1 cellular context compared by ENCODE assay signal in genomic region chr12:12095016-12095415, GRCh38.
TF ChIP-seq lines count a peak whose summit lies in the region.

No MANE protein-coding gene starts in this region.

TF ChIP-seq in HepG2, 621 proteins besides CTCF, POLR2A, EP300 and RAD21 (continued from another document and continues in another):
- TF ChIP-seq TEAD3 (CRISPR knock-in tag; optimal IDR thresholded peaks at IDR 0.05; ENCODE audit: borderline replicate concordance) (peak; percentile 81), CREB1 (IDR thresholded peaks at IDR 0.05) (no peak), CREB1 (CRISPR knock-in tag; IDR thresholded peaks at IDR 0.05) (no peak), GTF2F1 (IDR thresholded peaks at IDR 0.05; ENCODE audit: low read length) (no peak), IRF2 (CRISPR knock-in tag; IDR thresholded peaks at IDR 0.05) (no peak), IKZF1 (IDR thresholded peaks at IDR 0.05) (no peak), ZNF556 (CRISPR knock-in tag; IDR thresholded peaks at IDR 0.05; ENCODE audit: borderline replicate concordance) (no peak), MAF1 (CRISPR knock-in tag; IDR thresholded peaks at IDR 0.05; ENCODE audit: borderline replicate concordance) (no peak), RXRA (CRISPR knock-in tag; IDR thresholded peaks at IDR 0.05) (no peak), ZBTB25 (CRISPR knock-in tag; IDR thresholded peaks at IDR 0.05) (no peak), ARID5B (CRISPR knock-in tag; IDR thresholded peaks at IDR 0.05) (peak; percentile 88), FOXK1 (CRISPR knock-in tag; IDR thresholded peaks at IDR 0.05; ENCODE audit: borderline replicate concordance, low read depth) (no peak), SOX5 (CRISPR knock-in tag; IDR thresholded peaks at IDR 0.05; ENCODE audit: borderline replicate concordance) (peak; percentile 54; the same call in 1 of the 2 replicates), KAT2B (IDR thresholded peaks at IDR 0.05; ENCODE audit: borderline replicate concordance, low read depth, low read length) (no peak), GATA4 (IDR thresholded peaks at IDR 0.05; ENCODE audit: borderline replicate concordance, low read depth) (peak; percentile 68; the same call in 1 of the 2 replicates), ZNF790 (CRISPR knock-in tag; IDR thresholded peaks at IDR 0.05; ENCODE audit: borderline replicate concordance) (no peak), ZNF12 (CRISPR knock-in tag; IDR thresholded peaks at IDR 0.05) (no peak), ZNF256 (CRISPR knock-in tag; conservative IDR thresholded peaks at IDR 0.05) (no peak), ELF3 (CRISPR knock-in tag; IDR thresholded peaks at IDR 0.05) (peak; percentile 41; the same call in 1 of the 2 replicates), ZNF670 (CRISPR knock-in tag; IDR thresholded peaks at IDR 0.05; ENCODE audit: borderline replicate concordance) (no peak), ZNF460 (CRISPR knock-in tag; IDR thresholded peaks at IDR 0.05; ENCODE audit: borderline replicate concordance) (no peak), NR1H2 (CRISPR knock-in tag; IDR thresholded peaks at IDR 0.05; ENCODE audit: borderline replicate concordance, low read depth) (no peak), ZNF564 (CRISPR knock-in tag; IDR thresholded peaks at IDR 0.05) (no peak), SMAD3 (CRISPR knock-in tag; IDR thresholded peaks at IDR 0.05) (no peak), ZNF350 (CRISPR knock-in tag; IDR thresholded peaks at IDR 0.05; ENCODE audit: borderline replicate concordance, low read depth) (no peak), ZNF605 (CRISPR knock-in tag; IDR thresholded peaks at IDR 0.05) (no peak), ZFP37 (CRISPR knock-in tag; IDR thresholded peaks at IDR 0.05; ENCODE audit: borderline replicate concordance) (no peak), ISX (CRISPR knock-in tag; conservative IDR thresholded peaks at IDR 0.05) (no peak), MAFK (conservative IDR thresholded peaks at IDR 0.05 in 1 of 2, IDR thresholded peaks at IDR 0.05 in 1 of 2; ENCODE audit: low read length in 2 of 2) (no peak), RARA (CRISPR knock-in tag; IDR thresholded peaks at IDR 0.05) (peak; percentile 90), ZNF644 (CRISPR knock-in tag; IDR thresholded peaks at IDR 0.05; ENCODE audit: low read depth) (no peak), FOXP1 (IDR thresholded peaks at IDR 0.05) (no peak), FOXP1 (CRISPR knock-in tag; IDR thresholded peaks at IDR 0.05) (0 out of 2 replicates have a peak, but pooled peaks have one; percentile 23), ZNF737 (CRISPR knock-in tag; IDR thresholded peaks at IDR 0.05; ENCODE audit: borderline replicate concordance) (no peak), REL (CRISPR knock-in tag; conservative IDR thresholded peaks at IDR 0.05) (no peak), ZNF275 (CRISPR knock-in tag; IDR thresholded peaks at IDR 0.05; ENCODE audit: borderline replicate concordance) (no peak), SMARCC2 (IDR thresholded peaks at IDR 0.05) (no peak), ZNF678 (CRISPR knock-in tag; IDR thresholded peaks at IDR 0.05) (no peak), ATF7-NPFF (CRISPR knock-in tag; IDR thresholded peaks at IDR 0.05; ENCODE audit: low read depth) (no peak), ETV5 (CRISPR knock-in tag; IDR thresholded peaks at IDR 0.05; ENCODE audit: borderline replicate concordance) (peak; percentile 83), ZNF609 (CRISPR knock-in tag; IDR thresholded peaks at IDR 0.05; ENCODE audit: borderline replicate concordance) (peak; percentile 35; the same call in 1 of the 2 replicates), ZNF230 (CRISPR knock-in tag; IDR thresholded peaks at IDR 0.05) (no peak), ZNF777 (CRISPR knock-in tag; IDR thresholded peaks at IDR 0.05) (no peak)
- TF ChIP-seq, protein P1, sequence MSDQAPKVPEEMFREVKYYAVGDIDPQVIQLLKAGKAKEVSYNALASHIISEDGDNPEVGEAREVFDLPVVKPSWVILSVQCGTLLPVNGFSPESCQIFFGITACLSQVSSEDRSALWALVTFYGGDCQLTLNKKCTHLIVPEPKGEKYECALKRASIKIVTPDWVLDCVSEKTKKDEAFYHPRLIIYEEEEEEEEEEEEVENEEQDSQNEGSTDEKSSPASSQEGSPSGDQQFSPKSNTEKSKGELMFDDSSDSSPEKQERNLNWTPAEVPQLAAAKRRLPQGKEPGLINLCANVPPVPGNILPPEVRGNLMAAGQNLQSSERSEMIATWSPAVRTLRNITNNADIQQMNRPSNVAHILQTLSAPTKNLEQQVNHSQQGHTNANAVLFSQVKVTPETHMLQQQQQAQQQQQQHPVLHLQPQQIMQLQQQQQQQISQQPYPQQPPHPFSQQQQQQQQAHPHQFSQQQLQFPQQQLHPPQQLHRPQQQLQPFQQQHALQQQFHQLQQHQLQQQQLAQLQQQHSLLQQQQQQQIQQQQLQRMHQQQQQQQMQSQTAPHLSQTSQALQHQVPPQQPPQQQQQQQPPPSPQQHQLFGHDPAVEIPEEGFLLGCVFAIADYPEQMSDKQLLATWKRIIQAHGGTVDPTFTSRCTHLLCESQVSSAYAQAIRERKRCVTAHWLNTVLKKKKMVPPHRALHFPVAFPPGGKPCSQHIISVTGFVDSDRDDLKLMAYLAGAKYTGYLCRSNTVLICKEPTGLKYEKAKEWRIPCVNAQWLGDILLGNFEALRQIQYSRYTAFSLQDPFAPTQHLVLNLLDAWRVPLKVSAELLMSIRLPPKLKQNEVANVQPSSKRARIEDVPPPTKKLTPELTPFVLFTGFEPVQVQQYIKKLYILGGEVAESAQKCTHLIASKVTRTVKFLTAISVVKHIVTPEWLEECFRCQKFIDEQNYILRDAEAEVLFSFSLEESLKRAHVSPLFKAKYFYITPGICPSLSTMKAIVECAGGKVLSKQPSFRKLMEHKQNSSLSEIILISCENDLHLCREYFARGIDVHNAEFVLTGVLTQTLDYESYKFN (CRISPR knock-in tag; conservative IDR thresholded peaks at IDR 0.05) = peak; percentile 41; the same call in 1 of the 2 replicates
- TF ChIP-seq, protein P2, sequence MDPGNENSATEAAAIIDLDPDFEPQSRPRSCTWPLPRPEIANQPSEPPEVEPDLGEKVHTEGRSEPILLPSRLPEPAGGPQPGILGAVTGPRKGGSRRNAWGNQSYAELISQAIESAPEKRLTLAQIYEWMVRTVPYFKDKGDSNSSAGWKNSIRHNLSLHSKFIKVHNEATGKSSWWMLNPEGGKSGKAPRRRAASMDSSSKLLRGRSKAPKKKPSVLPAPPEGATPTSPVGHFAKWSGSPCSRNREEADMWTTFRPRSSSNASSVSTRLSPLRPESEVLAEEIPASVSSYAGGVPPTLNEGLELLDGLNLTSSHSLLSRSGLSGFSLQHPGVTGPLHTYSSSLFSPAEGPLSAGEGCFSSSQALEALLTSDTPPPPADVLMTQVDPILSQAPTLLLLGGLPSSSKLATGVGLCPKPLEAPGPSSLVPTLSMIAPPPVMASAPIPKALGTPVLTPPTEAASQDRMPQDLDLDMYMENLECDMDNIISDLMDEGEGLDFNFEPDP (CRISPR knock-in tag; conservative IDR thresholded peaks at IDR 0.05) = no peak
- TF ChIP-seq, protein P3, sequence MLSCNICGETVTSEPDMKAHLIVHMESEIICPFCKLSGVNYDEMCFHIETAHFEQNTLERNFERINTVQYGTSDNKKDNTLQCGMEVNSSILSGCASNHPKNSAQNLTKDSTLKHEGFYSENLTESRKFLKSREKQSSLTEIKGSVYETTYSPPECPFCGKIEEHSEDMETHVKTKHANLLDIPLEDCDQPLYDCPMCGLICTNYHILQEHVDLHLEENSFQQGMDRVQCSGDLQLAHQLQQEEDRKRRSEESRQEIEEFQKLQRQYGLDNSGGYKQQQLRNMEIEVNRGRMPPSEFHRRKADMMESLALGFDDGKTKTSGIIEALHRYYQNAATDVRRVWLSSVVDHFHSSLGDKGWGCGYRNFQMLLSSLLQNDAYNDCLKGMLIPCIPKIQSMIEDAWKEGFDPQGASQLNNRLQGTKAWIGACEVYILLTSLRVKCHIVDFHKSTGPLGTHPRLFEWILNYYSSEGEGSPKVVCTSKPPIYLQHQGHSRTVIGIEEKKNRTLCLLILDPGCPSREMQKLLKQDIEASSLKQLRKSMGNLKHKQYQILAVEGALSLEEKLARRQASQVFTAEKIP (CRISPR knock-in tag; IDR thresholded peaks at IDR 0.05; ENCODE audit: borderline replicate concordance) = no peak
